8 cellular contexts compared by ENCODE assay signal in the genomic region with DNA sequence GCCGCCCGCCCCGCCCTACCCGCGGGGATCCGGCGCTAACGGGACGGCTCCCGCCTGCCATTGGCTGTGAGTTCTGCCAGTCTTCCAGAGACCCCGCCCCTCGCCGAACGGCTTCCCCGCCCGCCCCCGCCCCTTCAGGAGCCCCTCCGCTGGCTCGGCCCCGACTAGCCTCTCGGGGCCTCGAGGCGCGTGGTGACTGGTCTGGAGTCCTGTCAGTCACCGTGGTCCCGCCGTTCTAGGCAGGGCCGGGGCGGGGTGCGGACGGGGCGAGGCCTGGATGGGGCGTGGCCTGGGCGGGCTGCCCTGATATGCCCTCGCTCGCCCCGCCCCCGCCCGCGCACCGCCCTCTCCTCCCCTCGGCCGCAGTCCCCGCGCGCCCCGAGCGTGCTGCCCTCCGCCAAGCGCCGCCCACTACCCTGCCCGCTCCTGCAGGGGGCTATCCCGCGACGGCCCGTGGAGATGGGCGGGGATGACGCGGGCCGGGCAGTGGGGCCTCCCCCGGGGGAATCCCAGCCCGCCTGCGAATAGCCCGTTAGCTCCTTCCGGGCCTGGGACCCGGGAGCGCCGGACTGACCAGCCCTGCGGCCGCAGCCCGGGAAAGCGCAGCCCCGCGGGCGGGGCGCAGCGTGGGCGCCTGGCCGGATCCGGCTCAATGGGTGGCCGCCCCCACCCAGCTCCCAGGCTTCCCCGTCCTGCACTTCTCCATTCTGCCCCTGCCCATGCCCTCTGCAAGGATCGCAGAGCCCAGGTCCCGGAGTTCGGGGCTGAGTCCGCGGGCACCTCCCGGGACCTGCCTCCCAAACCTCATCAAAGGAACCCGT. TPM values are rescaled to one million over a fixed set of nuclear protein-coding genes. Genes with fewer than 3 reads are reported as not detected.
DNase-seq lines count a peak whose midpoint lies in the region; ATAC-seq, FAIRE-seq and TF ChIP-seq lines count a peak whose summit lies in the region.

No MANE protein-coding gene starts in this region.

- FAIRE-seq in GM12892 (lab: Jason Lieb, UNC): peak; percentile 95

- no peaks in the 10 kb centered on the region for H3K36me3 ChIP-seq in SU-DHL-6 (ENCODE audit: low read length)
- H3K36me3 ChIP-seq in transverse colon: no peaks in the 10 kb centered on the region

- H3K9ac ChIP-seq in SU-DHL-6 (ENCODE audit: low read length): peak overlapping the region; percentile 84

- peak overlapping the region; percentile 88 for H3K4me3 Mint-ChIP-seq in activated naive CD8-positive, alpha-beta T cell treated with anti-CD3 and anti-CD28 coated beads, Interleukin-2, amount 50 U/mL, for 24 hours

- H3K27ac ChIP-seq in SU-DHL-6 (ENCODE audit: low read depth, low read length): peak overlapping the region; percentile 8; the same call in 1 of the 2 replicates
- peak overlapping the region; percentile 89 to 94 (median 93) for H3K27ac ChIP-seq in transverse colon

- H3K4me1 ChIP-seq in transverse colon: peaks cover 0 to 33% (median 23%) of the 10 kb centered on the region in 4 donors

- TF ChIP-seq POLR2A in GM12892 (IDR thresholded peaks at IDR 0.05; ENCODE audit: low read depth, low read length): peak; percentile 41; the same call in 1 of the 2 replicates
- TF ChIP-seq POLR2A in transverse colon (IDR thresholded peaks at IDR 0.05): peak; percentile 34

- H3F3A ChIP-seq in SU-DHL-6 (ENCODE audit: insufficient read depth): peaks cover 19% of the 10 kb centered on the region; the same call in 1 of the 2 replicates

- TF ChIP-seq EP300 in transverse colon (IDR thresholded peaks at IDR 0.05; ENCODE audit: low read depth): no peak

- H3K79me2 ChIP-seq in SU-DHL-6 (ENCODE audit: insufficient read depth, low read length): no peaks in the 10 kb centered on the region

- peaks cover 24% of the 10 kb centered on the region for H3K4me1 Mint-ChIP-seq in activated naive CD8-positive, alpha-beta T cell treated with anti-CD3 and anti-CD28 coated beads, Interleukin-2, amount 50 U/mL, for 24 hours

- H3K27me3 ChIP-seq in SU-DHL-6 (ENCODE audit: low read length): no peaks in the 10 kb centered on the region
- H3K27me3 ChIP-seq in transverse colon: no peaks in the 10 kb centered on the region

- no peak for TF ChIP-seq CTCF in SU-DHL-6 (IDR thresholded peaks at IDR 0.05; ENCODE audit: insufficient read depth, low read length, poor library complexity, severe bottlenecking)
- peak in 3 of 5 experiments; percentile 4 to 30 (median 7) for TF ChIP-seq CTCF in transverse colon (IDR thresholded peaks at IDR 0.05)

- H3K36me3 Mint-ChIP-seq in activated naive CD8-positive, alpha-beta T cell treated with anti-CD3 and anti-CD28 coated beads, Interleukin-2, amount 50 U/mL, for 24 hours (ENCODE audit: low read depth): no peaks in the 10 kb centered on the region

- in situ Hi-C loops in transverse colon (cut with MboI; ENCODE audit: low pct_ligation_motif_present in 1 of 4, low pct_unique_long_range_greater_than_20kb in 1 of 4, low sequenced_read_pairs in 3 of 4): no loop called here

- H3K9me3 ChIP-seq in SU-DHL-6 (ENCODE audit: insufficient read depth, low read length): no peaks in the 10 kb centered on the region
- H3K9me3 ChIP-seq in transverse colon: no peaks in the 10 kb centered on the region

- peak overlapping the region; percentile 91 for H3K27ac Mint-ChIP-seq in activated naive CD8-positive, alpha-beta T cell treated with anti-CD3 and anti-CD28 coated beads, Interleukin-2, amount 50 U/mL, for 24 hours

- no peaks in the 10 kb centered on the region for H3K9me2 ChIP-seq in SU-DHL-6 (replicated peaks; ENCODE audit: insufficient read depth, low read length)

- no peaks in the 10 kb centered on the region for H3K9me3 Mint-ChIP-seq in activated naive CD8-positive, alpha-beta T cell treated with anti-CD3 and anti-CD28 coated beads, Interleukin-2, amount 50 U/mL, for 24 hours

- DNase-seq in GM12892 (ENCODE audit: insufficient read length) (peak; percentile 99), NCI-H1417 treated with DMSO at 0.1 percent for 48 hours (lab: John Stamatoyannopoulos, UW) (peak; percentile 87), cardiac septum (ENCODE audit: low spot score) (peak; percentile 100), pons (ENCODE audit: low spot score) (peak; percentile 100), transverse colon (peak; percentile 100)
- peak; percentile 100 for DNase-seq in activated naive CD8-positive, alpha-beta T cell treated with anti-CD3 and anti-CD28 coated beads, Interleukin-2, amount 50 U/mL, for 24 hours

- H4K20me1 ChIP-seq in SU-DHL-6 (ENCODE audit: low read depth, low read length): no peaks in the 10 kb centered on the region

- intact Hi-C loops in cardiac septum (cut with DNase I): loop anchor here (2.0 to 10.0 kb wide), 2 partner anchors 26 to 104 kb away; no protein-coding TSS in a partner anchor
- intact Hi-C loops in transverse colon (cut with DNase I; ENCODE audit: low total_unique reads): no loop called here

- whole genome bisulfite sequencing in transverse colon (ENCODE audit: low coverage in 1 of 2), 2 donors: 0% methylated on average over 55 of the region's 89 CpGs; no CpG with 5 or more reads in 1 of the 2 donors

- peak; percentile 91 for ATAC-seq in HG02840 (IDR thresholded peaks at IDR 0.05; ENCODE audit: low FRiP score, unreplicated experiment)
- peak; percentile 98 for ATAC-seq in activated naive CD8-positive, alpha-beta T cell treated with anti-CD3 and anti-CD28 coated beads, Interleukin-2, amount 50 U/mL, for 24 hours

- H3K27me3 Mint-ChIP-seq in activated naive CD8-positive, alpha-beta T cell treated with anti-CD3 and anti-CD28 coated beads, Interleukin-2, amount 50 U/mL, for 24 hours: peaks cover 2% of the 10 kb centered on the region

- peak overlapping the region; percentile 94 for H3K4me2 ChIP-seq in SU-DHL-6 (ENCODE audit: low read depth, low read length, poor library complexity, severe bottlenecking)

- H2AFZ ChIP-seq in SU-DHL-6 (ENCODE audit: low read depth, low read length, severe bottlenecking): peak overlapping the region; percentile 98

- H3K4me3 ChIP-seq in SU-DHL-6 (ENCODE audit: insufficient read depth, low read length, poor library complexity, severe bottlenecking) (peak overlapping the region; percentile 91), transverse colon (peak overlapping the region; percentile 60 to 95 (median 86))

RNA-seq across cellular contexts. Expression of gene HIP1, which starts 0.4 kb away (rescaled TPM):
- 0.81 TPM for polyA plus RNA-seq in GM12892 (2012; ENCODE audit: missing spikeins)
- total RNA-seq in cardiac septum (24.7 TPM), transverse colon (10 to 100 TPM in 1 of 4 donors, 1 to 10 TPM in 3; 3.7 to 20.1 (median 4.7) TPM)

RNA-seq across cellular contexts. Expression of gene CCL26, which starts 32.8 kb away (rescaled TPM):
- polyA plus RNA-seq in GM12892 (2012; ENCODE audit: missing spikeins): not detected
- 0.83 TPM for total RNA-seq in cardiac septum
- total RNA-seq in transverse colon: not detected

Comparison
In these comparisons a context has a peak if more than half of its experiments do, and no peak if none do; other contexts are left out.
1. Peak in every context shown above with its lines: DNase-seq, ATAC-seq, H3K4me3 ChIP-seq and H3K27ac ChIP-seq.